28 cellular contexts compared by ENCODE assay signal in the genomic region with DNA sequence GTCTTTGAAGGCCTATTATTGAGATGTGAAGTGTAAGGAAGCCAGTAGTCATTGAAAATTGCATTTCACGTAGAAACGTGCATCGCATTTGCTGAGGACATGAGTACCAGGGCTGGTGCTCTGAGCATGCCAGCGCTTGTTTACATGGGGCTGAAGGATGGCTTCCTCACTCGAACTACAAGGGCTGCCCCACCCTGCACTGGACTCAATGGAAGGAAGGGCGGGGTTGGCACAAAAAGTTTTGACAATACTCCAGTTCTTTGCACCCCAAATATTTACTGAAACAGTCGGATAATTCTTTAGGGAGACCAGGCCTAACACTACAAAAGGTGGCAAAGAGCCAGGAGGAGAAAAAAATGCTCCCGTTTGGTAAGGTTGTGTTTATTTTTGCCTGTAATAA. TPM values are rescaled to one million over a fixed set of nuclear protein-coding genes. Genes with fewer than 3 reads are reported as not detected.
DNase-seq lines count a peak whose midpoint lies in the region; ATAC-seq and TF ChIP-seq lines count a peak whose summit lies in the region.
"Had no signal": no experiment of that assay in that cellular context is flagged by ENCODE, and none has a peak within 500 bp of the region (broad histone marks: within the 10 kb centered on the region; RNA-seq: fewer than 3 reads in every experiment).

No MANE protein-coding gene starts in this region.

- no peak for TF ChIP-seq CTCF in CD8-positive, alpha-beta T cell (IDR thresholded peaks at IDR 0.05)
- no peak for TF ChIP-seq CTCF in body of pancreas (IDR thresholded peaks at IDR 0.05)
- no peak for TF ChIP-seq CTCF in gastroesophageal sphincter (IDR thresholded peaks at IDR 0.05)
- TF ChIP-seq CTCF in gastrocnemius medialis (IDR thresholded peaks at IDR 0.05 in 4 of 5, conservative IDR thresholded peaks at IDR 0.05 in 1 of 5), result no peak
- TF ChIP-seq CTCF in OCI-LY7 (conservative IDR thresholded peaks at IDR 0.05; ENCODE audit: low read length), result no peak

- peaks cover 17% of the 10 kb centered on the region for H3K4me1 Mint-ChIP-seq in CD8-positive, alpha-beta T cell (ENCODE audit: low read depth)
- H3K4me1 Mint-ChIP-seq in activated naive CD8-positive, alpha-beta T cell treated with anti-CD3 and anti-CD28 coated beads for 36 hours, result peaks cover 11% of the 10 kb centered on the region

- ATAC-seq in CD8-positive, alpha-beta T cell, result no peak
- peak; percentile 21 for ATAC-seq in body of pancreas
- no peak for ATAC-seq in gastroesophageal sphincter
- no peak for ATAC-seq in gastrocnemius medialis
- no peak for ATAC-seq in HG02938 (IDR thresholded peaks at IDR 0.05; ENCODE audit: unreplicated experiment)
- ATAC-seq: activated naive CD4-positive, alpha-beta T cell treated with anti-CD3 and anti-CD28 coated beads, Interleukin-2, amount 50 U/mL, for 72 hours; naive thymus-derived CD4-positive, alpha-beta T cell; stimulated activated naive CD8-positive, alpha-beta T cell treated with anti-CD3 and anti-CD28 coated beads, Interleukin-15, amount 100 ng/mL, for 72 hours; T-cell had no signal

- no peak overlapping the region for H2AFZ ChIP-seq in OCI-LY7 (ENCODE audit: low read length)

- no peak overlapping the region for H3K4me2 ChIP-seq in OCI-LY7 (ENCODE audit: low read length)

- no peaks in the 10 kb centered on the region for H3K36me3 ChIP-seq in CD8-positive, alpha-beta T cell (ENCODE audit: insufficient read depth, low read length)
- no peaks in the 10 kb centered on the region for H3K36me3 ChIP-seq in body of pancreas (replicated peaks in 1 of 2; ENCODE audit: insufficient read depth in 1 of 2, low read depth in 2 of 2)
- no peaks in the 10 kb centered on the region for H3K36me3 ChIP-seq in gastroesophageal sphincter
- H3K36me3 ChIP-seq in gastrocnemius medialis, result no peaks in the 10 kb centered on the region
- H3K36me3 ChIP-seq in OCI-LY7 (ENCODE audit: insufficient read depth, low read length), result no peaks in the 10 kb centered on the region
- H3K36me3 ChIP-seq: Peyer's patch, SJCRH30 had no signal

- WGBS in body of pancreas, 2 donors, result 65 to 70% methylated on average over 8 of the region's 8 CpGs
- 34 to 62% methylated on average over 3 to 8 of the region's 8 CpGs for WGBS in gastroesophageal sphincter (ENCODE audit: low coverage in 1 of 2), 2 donors

- no peaks in the 10 kb centered on the region for H4K20me1 ChIP-seq in OCI-LY7 (ENCODE audit: insufficient read depth, low read length)

- H3K27ac ChIP-seq in CD8-positive, alpha-beta T cell (ENCODE audit: low read depth, low read length), result no peak overlapping the region
- H3K27ac ChIP-seq in body of pancreas (no peak overlapping the region), gastroesophageal sphincter (peak overlapping the region in 3 of 4 donors; percentile 69 to 85 (median 79)), gastrocnemius medialis (peak overlapping the region; percentile 66 to 80 (median 73)), OCI-LY7 (ENCODE audit: low read depth, low read length, poor library complexity, severe bottlenecking) (no peak overlapping the region)
- H3K27ac ChIP-seq: SJCRH30 had no signal

- no peak for TF ChIP-seq POLR2A in body of pancreas (IDR thresholded peaks at IDR 0.05)
- no peak for TF ChIP-seq POLR2A in gastroesophageal sphincter (IDR thresholded peaks at IDR 0.05)
- no peak for TF ChIP-seq POLR2A in gastrocnemius medialis (IDR thresholded peaks at IDR 0.05)

- no TSS peak for BruUV-seq in OCI-LY7 (replicated peaks; lab: Mats Ljungman, UMichigan)

- H3K27ac Mint-ChIP-seq in CD8-positive, alpha-beta T cell, result peak overlapping the region; percentile 13
- H3K27ac Mint-ChIP-seq in activated naive CD8-positive, alpha-beta T cell treated with anti-CD3 and anti-CD28 coated beads for 36 hours, result no peak overlapping the region
- H3K27ac Mint-ChIP-seq: activated B cell treated with CpG ODN at 0.5 μM for 24 hours; activated CD4-positive, alpha-beta memory T cell treated with anti-CD3 and anti-CD28 coated beads, Interleukin-2, amount 10 ng/mL, durations not matched to agents 7 days and 5 days; activated naive CD4-positive, alpha-beta T cell treated with anti-CD3 and anti-CD28 coated beads, Interleukin-2, amount 50 U/mL, for 72 hours; mesothelial cell of epicardium; stimulated activated naive CD8-positive, alpha-beta T cell treated with anti-CD3 and anti-CD28 coated beads, Interleukin-15, amount 100 ng/mL, for 72 hours; T-cell had no signal

- H3K36me3 Mint-ChIP-seq in CD8-positive, alpha-beta T cell, result no peaks in the 10 kb centered on the region
- H3K36me3 Mint-ChIP-seq in activated naive CD8-positive, alpha-beta T cell treated with anti-CD3 and anti-CD28 coated beads for 36 hours, result no peaks in the 10 kb centered on the region
- H3K36me3 Mint-ChIP-seq: activated naive CD4-positive, alpha-beta T cell treated with anti-CD3 and anti-CD28 coated beads, Interleukin-2, amount 50 U/mL, for 72 hours; IgD-negative memory B cell; mesothelial cell of epicardium; naive thymus-derived CD4-positive, alpha-beta T cell; T-cell had no signal

- POLR2A ChIA-PET in CD8-positive, alpha-beta T cell (lab: Charles Lee), result interaction anchor here (2.1 kb wide), 1 partner anchor 109 kb away, joined by 8 read pairs; a partner anchor contains a TSS
- POLR2A ChIA-PET in OCI-LY7 (lab: Charles Lee), result interaction anchor here (1.0 kb wide), 1 partner anchor 30 kb away, joined by 3 read pairs; no protein-coding TSS in a partner anchor

- CTCF ChIA-PET in CD8-positive, alpha-beta T cell (lab: Charles Lee), result interaction anchor here (0.7 kb wide), 1 partner anchor 112 kb away, joined by 4 read pairs; no protein-coding TSS in a partner anchor
- CTCF ChIA-PET in OCI-LY7 (lab: Charles Lee; ENCODE audit: unreplicated experiment), result no interaction called here

- H3K9me3 Mint-ChIP-seq in CD8-positive, alpha-beta T cell, result no peaks in the 10 kb centered on the region
- no peaks in the 10 kb centered on the region for H3K9me3 Mint-ChIP-seq in activated naive CD8-positive, alpha-beta T cell treated with anti-CD3 and anti-CD28 coated beads for 36 hours
- H3K9me3 Mint-ChIP-seq: activated B cell treated with CpG ODN at 0.5 μM for 24 hours; activated CD4-positive, alpha-beta memory T cell treated with anti-CD3 and anti-CD28 coated beads, Interleukin-2, amount 10 ng/mL, durations not matched to agents 7 days and 5 days; activated naive CD4-positive, alpha-beta T cell treated with anti-CD3 and anti-CD28 coated beads, Interleukin-2, amount 50 U/mL, for 72 hours; IgD-negative memory B cell; mesothelial cell of epicardium; naive thymus-derived CD4-positive, alpha-beta T cell; stimulated activated naive CD8-positive, alpha-beta T cell treated with anti-CD3 and anti-CD28 coated beads, Interleukin-15, amount 100 ng/mL, for 72 hours; T-cell had no signal

- in situ Hi-C loops in gastrocnemius medialis (cut with MboI; ENCODE audit: low sequenced_read_pairs in 4 of 4), result loop anchor here in 3 of 4 donors (10.0 to 25.0 kb wide), 4 partner anchors 111 to 638 kb away; a partner anchor contains a TSS

- H3K27me3 Mint-ChIP-seq in CD8-positive, alpha-beta T cell (ENCODE audit: low read depth), result no peaks in the 10 kb centered on the region
- no peaks in the 10 kb centered on the region for H3K27me3 Mint-ChIP-seq in activated naive CD8-positive, alpha-beta T cell treated with anti-CD3 and anti-CD28 coated beads for 36 hours
- H3K27me3 Mint-ChIP-seq: activated B cell treated with CpG ODN at 0.5 μM for 24 hours; stimulated activated naive CD8-positive, alpha-beta T cell treated with anti-CD3 and anti-CD28 coated beads, Interleukin-15, amount 100 ng/mL, for 72 hours; T-cell had no signal

- no peak for DNase-seq in CD8-positive, alpha-beta T cell
- DNase-seq in body of pancreas, result peak in 1 of 4 donors; percentile 2
- no peak for DNase-seq in gastrocnemius medialis
- DNase-seq in SKM-1 treated with dmso at 0.1 percent for 144 hours (lab: John Stamatoyannopoulos, UW; ENCODE audit: unreplicated experiment), result no peak
- DNase-seq in OCI-LY7 (ENCODE audit: low spot score), result no peak
- DNase-seq in activated naive CD8-positive, alpha-beta T cell treated with anti-CD3 and anti-CD28 coated beads for 36 hours, result no peak
- DNase-seq: ACHN; activated B cell treated with CpG ODN at 0.5 μM for 24 hours; activated CD4-positive, alpha-beta memory T cell treated with anti-CD3 and anti-CD28 coated beads, Interleukin-2, amount 10 ng/mL, durations not matched to agents 7 days and 5 days; anterior cingulate cortex; caudate nucleus; GDM1; kidney glomerular epithelial cell; naive thymus-derived CD4-positive, alpha-beta T cell; NCI-H1105 treated with DMSO at 0.1 percent for 48 hours; NCI-H1930; NCI-H526 treated with DMSO at 0.1 percent for 48 hours; occipital lobe; Peyer's patch; SJCRH30; stimulated activated naive CD8-positive, alpha-beta T cell treated with anti-CD3 and anti-CD28 coated beads, Interleukin-15, amount 100 ng/mL, for 72 hours; T-cell had no signal

- TF ChIP-seq EP300 in gastroesophageal sphincter (IDR thresholded peaks at IDR 0.05), result no peak

- H3K9me2 ChIP-seq in OCI-LY7 (ENCODE audit: insufficient read depth, low read length), result no peaks in the 10 kb centered on the region

- no peak overlapping the region for H3K4me3 Mint-ChIP-seq in CD8-positive, alpha-beta T cell
- H3K4me3 Mint-ChIP-seq in activated naive CD8-positive, alpha-beta T cell treated with anti-CD3 and anti-CD28 coated beads for 36 hours, result no peak overlapping the region
- H3K4me3 Mint-ChIP-seq: activated B cell treated with CpG ODN at 0.5 μM for 24 hours; activated CD4-positive, alpha-beta memory T cell treated with anti-CD3 and anti-CD28 coated beads, Interleukin-2, amount 10 ng/mL, durations not matched to agents 7 days and 5 days; IgD-negative memory B cell; mesothelial cell of epicardium; naive thymus-derived CD4-positive, alpha-beta T cell; stimulated activated naive CD8-positive, alpha-beta T cell treated with anti-CD3 and anti-CD28 coated beads, Interleukin-15, amount 100 ng/mL, for 72 hours; T-cell had no signal

- intact Hi-C loops in CD8-positive, alpha-beta T cell (cut with DNase I, micrococcal nuclease), result loop anchor here in 1 of 2 experiments (2.0 kb wide), 1 partner anchor 645 kb away; no protein-coding TSS in a partner anchor
- intact Hi-C loops in body of pancreas (cut with DNase I), result loop anchor here (5.0 kb wide), 1 partner anchor 463 kb away; no protein-coding TSS in a partner anchor
- intact Hi-C loops in gastrocnemius medialis (cut with DNase I; ENCODE audit: low total_unique reads), result no loop called here
- intact Hi-C loops in OCI-LY7 (cut with micrococcal nuclease; ENCODE audit: unreplicated experiment), result loop anchor here (10.0 kb wide), 1 partner anchor 181 kb away; a partner anchor contains a TSS

- no peaks in the 10 kb centered on the region for H3K27me3 ChIP-seq in CD8-positive, alpha-beta T cell (ENCODE audit: insufficient read depth, low read length)
- H3K27me3 ChIP-seq in body of pancreas (no peaks in the 10 kb centered on the region), gastroesophageal sphincter (no peaks in the 10 kb centered on the region), gastrocnemius medialis (no peaks in the 10 kb centered on the region)
- H3K27me3 ChIP-seq: Peyer's patch, SJCRH30 had no signal

- no peak overlapping the region for H3K4me3 ChIP-seq in CD8-positive, alpha-beta T cell (ENCODE audit: low read depth, low read length)
- H3K4me3 ChIP-seq in body of pancreas, result no peak overlapping the region
- H3K4me3 ChIP-seq in gastroesophageal sphincter, result no peak overlapping the region
- H3K4me3 ChIP-seq in gastrocnemius medialis, result no peak overlapping the region
- H3K4me3 ChIP-seq in OCI-LY7 (ENCODE audit: low read depth, low read length, poor library complexity, severe bottlenecking), result no peak overlapping the region
- H3K4me3 ChIP-seq: Peyer's patch, SJCRH30, skin epidermis had no signal

- H3K4me1 ChIP-seq in CD8-positive, alpha-beta T cell (ENCODE audit: insufficient read depth, low read length), result peaks cover 8% of the 10 kb centered on the region
- H3K4me1 ChIP-seq in body of pancreas (peaks cover 7% of the 10 kb centered on the region), gastroesophageal sphincter (peaks cover 15 to 68% (median 17%) of the 10 kb centered on the region in 3 donors), gastrocnemius medialis (peaks cover 12 to 36% of the 10 kb centered on the region in 2 donors), OCI-LY7 (ENCODE audit: insufficient read depth, low read length, poor library complexity, severe bottlenecking) (peaks cover 4% of the 10 kb centered on the region)
- H3K4me1 ChIP-seq: SJCRH30 had no signal

- H3K9me3 ChIP-seq in CD8-positive, alpha-beta T cell (ENCODE audit: low read length), result no peaks in the 10 kb centered on the region
- no peaks in the 10 kb centered on the region for H3K9me3 ChIP-seq in body of pancreas
- H3K9me3 ChIP-seq in gastroesophageal sphincter, result no peaks in the 10 kb centered on the region
- H3K9me3 ChIP-seq in gastrocnemius medialis, result no peaks in the 10 kb centered on the region
- H3K9me3 ChIP-seq in OCI-LY7 (ENCODE audit: low read length), result no peaks in the 10 kb centered on the region
- H3K9me3 ChIP-seq: Peyer's patch, SJCRH30 had no signal

- no peaks in the 10 kb centered on the region for H3K79me2 ChIP-seq in OCI-LY7 (ENCODE audit: insufficient read depth, low read depth, low read length)

RNA-seq across cellular contexts. Expression of a gene that starts 28.9 kb away (rescaled TPM):
- 10 to 100 TPM; 60.8 to 63.6 TPM for total RNA-seq in CD8-positive, alpha-beta T cell
- total RNA-seq in body of pancreas, result 10 to 100 TPM; 14.0 to 16.8 TPM
- 10 to 100 TPM; 36.7 to 51.4 (median 39.2) TPM for total RNA-seq in gastroesophageal sphincter
- 10 to 100 TPM; 30.7 to 37.5 (median 31.9) TPM for total RNA-seq in gastrocnemius medialis
- total RNA-seq in OCI-LY7 (2014; rRNA removed; shearing (Covaris generic)), result 25.2 and 31.1 TPM in 2 replicates
- total RNA-seq in OCI-LY7 (2022), result 53.1 and 57.0 TPM in 2 replicates
- total RNA-seq in activated naive CD8-positive, alpha-beta T cell treated with anti-CD3 and anti-CD28 coated beads for 36 hours, result 10 to 100 TPM; 66.3 to 66.8 TPM

Comparison
In these comparisons a context has a peak if more than half of its experiments do, and no peak if none do; other contexts are left out.
1. H3K27ac ChIP-seq: peak in gastroesophageal sphincter (3 of 4) and gastrocnemius medialis (4 of 4); none in CD8-positive, alpha-beta T cell (single experiment), body of pancreas (0 of 4) and OCI-LY7 (single experiment).